ENCODE assay signal across 2 cellular contexts in the genomic region with DNA sequence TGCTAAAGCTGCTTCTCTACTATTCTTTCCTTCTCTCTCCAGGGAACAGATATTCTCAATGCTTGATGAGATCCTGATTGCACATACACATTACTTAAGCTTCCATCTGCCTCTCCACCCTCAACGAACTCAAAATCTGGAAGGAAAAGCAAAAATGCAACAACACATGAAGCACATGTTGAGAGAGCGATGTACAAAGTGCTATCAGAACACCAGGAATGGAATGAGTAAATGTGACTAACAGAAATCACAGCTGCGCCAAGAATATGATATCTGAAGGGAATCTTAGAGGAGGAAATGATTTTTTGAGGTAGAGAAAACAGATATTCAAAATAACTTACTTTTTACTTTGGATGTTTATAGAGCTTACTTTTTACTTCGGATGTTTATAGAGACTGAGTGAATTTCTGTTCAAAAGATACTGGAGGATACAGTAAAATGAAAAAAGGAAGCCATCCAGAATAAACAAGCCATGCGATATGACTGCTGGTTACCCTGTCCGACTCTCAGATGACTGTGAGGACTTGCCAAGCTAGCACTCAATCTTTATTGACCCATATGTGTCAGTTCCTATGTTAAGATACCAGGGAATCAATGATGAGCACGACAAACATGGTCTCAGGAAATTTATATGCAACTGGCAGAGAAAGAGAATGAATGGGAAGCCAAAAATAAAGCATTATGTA.
TF ChIP-seq lines count a peak whose summit lies in the region.

No MANE protein-coding gene starts in this region.

TF ChIP-seq in HepG2, 621 proteins besides CTCF, POLR2A, EP300 and RAD21:
- no peak for TF ChIP-seq RFX3 (CRISPR knock-in tag; IDR thresholded peaks at IDR 0.05)
- TF ChIP-seq ARNT2 (CRISPR knock-in tag; IDR thresholded peaks at IDR 0.05; ENCODE audit: low read depth): no peak
- TF ChIP-seq ZFP36L2 (CRISPR knock-in tag; IDR thresholded peaks at IDR 0.05): no peak
- TF ChIP-seq NR2F6 (IDR thresholded peaks at IDR 0.05): no peak
- TF ChIP-seq NR2F6 (CRISPR knock-in tag; IDR thresholded peaks at IDR 0.05): no peak
- no peak for TF ChIP-seq ZBTB21 (CRISPR knock-in tag; IDR thresholded peaks at IDR 0.05)
- no peak for TF ChIP-seq ADNP (CRISPR knock-in tag; IDR thresholded peaks at IDR 0.05)
- TF ChIP-seq RBAK (CRISPR knock-in tag; IDR thresholded peaks at IDR 0.05): no peak
- no peak for TF ChIP-seq FOSL1 (CRISPR knock-in tag; IDR thresholded peaks at IDR 0.05; ENCODE audit: borderline replicate concordance)
- TF ChIP-seq, protein P1, sequence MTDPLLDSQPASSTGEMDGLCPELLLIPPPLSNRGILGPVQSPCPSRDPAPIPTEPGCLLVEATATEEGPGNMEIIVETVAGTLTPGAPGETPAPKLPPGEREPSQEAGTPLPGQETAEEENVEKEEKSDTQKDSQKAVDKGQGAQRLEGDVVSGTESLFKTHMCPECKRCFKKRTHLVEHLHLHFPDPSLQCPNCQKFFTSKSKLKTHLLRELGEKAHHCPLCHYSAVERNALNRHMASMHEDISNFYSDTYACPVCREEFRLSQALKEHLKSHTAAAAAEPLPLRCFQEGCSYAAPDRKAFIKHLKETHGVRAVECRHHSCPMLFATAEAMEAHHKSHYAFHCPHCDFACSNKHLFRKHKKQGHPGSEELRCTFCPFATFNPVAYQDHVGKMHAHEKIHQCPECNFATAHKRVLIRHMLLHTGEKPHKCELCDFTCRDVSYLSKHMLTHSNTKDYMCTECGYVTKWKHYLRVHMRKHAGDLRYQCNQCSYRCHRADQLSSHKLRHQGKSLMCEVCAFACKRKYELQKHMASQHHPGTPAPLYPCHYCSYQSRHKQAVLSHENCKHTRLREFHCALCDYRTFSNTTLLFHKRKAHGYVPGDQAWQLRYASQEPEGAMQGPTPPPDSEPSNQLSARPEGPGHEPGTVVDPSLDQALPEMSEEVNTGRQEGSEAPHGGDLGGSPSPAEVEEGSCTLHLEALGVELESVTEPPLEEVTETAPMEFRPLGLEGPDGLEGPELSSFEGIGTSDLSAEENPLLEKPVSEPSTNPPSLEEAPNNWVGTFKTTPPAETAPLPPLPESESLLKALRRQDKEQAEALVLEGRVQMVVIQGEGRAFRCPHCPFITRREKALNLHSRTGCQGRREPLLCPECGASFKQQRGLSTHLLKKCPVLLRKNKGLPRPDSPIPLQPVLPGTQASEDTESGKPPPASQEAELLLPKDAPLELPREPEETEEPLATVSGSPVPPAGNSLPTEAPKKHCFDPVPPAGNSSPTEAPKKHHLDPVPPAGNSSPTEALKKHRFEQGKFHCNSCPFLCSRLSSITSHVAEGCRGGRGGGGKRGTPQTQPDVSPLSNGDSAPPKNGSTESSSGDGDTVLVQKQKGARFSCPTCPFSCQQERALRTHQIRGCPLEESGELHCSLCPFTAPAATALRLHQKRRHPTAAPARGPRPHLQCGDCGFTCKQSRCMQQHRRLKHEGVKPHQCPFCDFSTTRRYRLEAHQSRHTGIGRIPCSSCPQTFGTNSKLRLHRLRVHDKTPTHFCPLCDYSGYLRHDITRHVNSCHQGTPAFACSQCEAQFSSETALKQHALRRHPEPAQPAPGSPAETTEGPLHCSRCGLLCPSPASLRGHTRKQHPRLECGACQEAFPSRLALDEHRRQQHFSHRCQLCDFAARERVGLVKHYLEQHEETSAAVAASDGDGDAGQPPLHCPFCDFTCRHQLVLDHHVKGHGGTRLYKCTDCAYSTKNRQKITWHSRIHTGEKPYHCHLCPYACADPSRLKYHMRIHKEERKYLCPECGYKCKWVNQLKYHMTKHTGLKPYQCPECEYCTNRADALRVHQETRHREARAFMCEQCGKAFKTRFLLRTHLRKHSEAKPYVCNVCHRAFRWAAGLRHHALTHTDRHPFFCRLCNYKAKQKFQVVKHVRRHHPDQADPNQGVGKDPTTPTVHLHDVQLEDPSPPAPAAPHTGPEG (CRISPR knock-in tag; IDR thresholded peaks at IDR 0.05): no peak
- TF ChIP-seq, protein P2, sequence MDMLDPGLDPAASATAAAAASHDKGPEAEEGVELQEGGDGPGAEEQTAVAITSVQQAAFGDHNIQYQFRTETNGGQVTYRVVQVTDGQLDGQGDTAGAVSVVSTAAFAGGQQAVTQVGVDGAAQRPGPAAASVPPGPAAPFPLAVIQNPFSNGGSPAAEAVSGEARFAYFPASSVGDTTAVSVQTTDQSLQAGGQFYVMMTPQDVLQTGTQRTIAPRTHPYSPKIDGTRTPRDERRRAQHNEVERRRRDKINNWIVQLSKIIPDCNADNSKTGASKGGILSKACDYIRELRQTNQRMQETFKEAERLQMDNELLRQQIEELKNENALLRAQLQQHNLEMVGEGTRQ (IDR thresholded peaks at IDR 0.05; ENCODE audit: low read depth, low read length): no peak
- TF ChIP-seq, protein P2 (CRISPR knock-in tag; IDR thresholded peaks at IDR 0.05; ENCODE audit: borderline replicate concordance): no peak
- TF ChIP-seq HDAC1 (CRISPR knock-in tag; IDR thresholded peaks at IDR 0.05): no peak
- no peak for TF ChIP-seq HNRNPK (IDR thresholded peaks at IDR 0.05; ENCODE audit: low read depth, low read length, poor library complexity, severe bottlenecking)
- TF ChIP-seq, protein P3, sequence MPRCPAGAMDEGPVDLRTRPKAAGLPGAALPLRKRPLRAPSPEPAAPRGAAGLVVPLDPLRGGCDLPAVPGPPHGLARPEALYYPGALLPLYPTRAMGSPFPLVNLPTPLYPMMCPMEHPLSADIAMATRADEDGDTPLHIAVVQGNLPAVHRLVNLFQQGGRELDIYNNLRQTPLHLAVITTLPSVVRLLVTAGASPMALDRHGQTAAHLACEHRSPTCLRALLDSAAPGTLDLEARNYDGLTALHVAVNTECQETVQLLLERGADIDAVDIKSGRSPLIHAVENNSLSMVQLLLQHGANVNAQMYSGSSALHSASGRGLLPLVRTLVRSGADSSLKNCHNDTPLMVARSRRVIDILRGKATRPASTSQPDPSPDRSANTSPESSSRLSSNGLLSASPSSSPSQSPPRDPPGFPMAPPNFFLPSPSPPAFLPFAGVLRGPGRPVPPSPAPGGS (CRISPR knock-in tag; IDR thresholded peaks at IDR 0.05): no peak
- TF ChIP-seq ATF7 (IDR thresholded peaks at IDR 0.05): no peak
- no peak for TF ChIP-seq ATF7 (CRISPR knock-in tag; IDR thresholded peaks at IDR 0.05)
- TF ChIP-seq, protein P4, sequence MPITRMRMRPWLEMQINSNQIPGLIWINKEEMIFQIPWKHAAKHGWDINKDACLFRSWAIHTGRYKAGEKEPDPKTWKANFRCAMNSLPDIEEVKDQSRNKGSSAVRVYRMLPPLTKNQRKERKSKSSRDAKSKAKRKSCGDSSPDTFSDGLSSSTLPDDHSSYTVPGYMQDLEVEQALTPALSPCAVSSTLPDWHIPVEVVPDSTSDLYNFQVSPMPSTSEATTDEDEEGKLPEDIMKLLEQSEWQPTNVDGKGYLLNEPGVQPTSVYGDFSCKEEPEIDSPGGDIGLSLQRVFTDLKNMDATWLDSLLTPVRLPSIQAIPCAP (CRISPR knock-in tag; IDR thresholded peaks at IDR 0.05; ENCODE audit: low read depth): no peak
- TF ChIP-seq MXI1 (IDR thresholded peaks at IDR 0.05; ENCODE audit: borderline replicate concordance, low read depth, low read length): no peak
- no peak for TF ChIP-seq SOX5 (CRISPR knock-in tag; IDR thresholded peaks at IDR 0.05; ENCODE audit: borderline replicate concordance)
TF ChIP-seq in HepG2: peak in this region for 0.

TF ChIP-seq in endothelial cell of umbilical vein, 7 proteins besides CTCF, POLR2A, EP300 and RAD21:
- TF ChIP-seq POLR2AphosphoS5 (IDR thresholded peaks at IDR 0.05; ENCODE audit: insufficient read depth, low read depth, low read length): peak; percentile 20
- TF ChIP-seq EZH2 (IDR thresholded peaks at IDR 0.05; ENCODE audit: borderline replicate concordance, low read depth, low read length, severe bottlenecking): no peak
- TF ChIP-seq GATA2 (IDR thresholded peaks at IDR 0.05; ENCODE audit: insufficient read depth, insufficient read length, low read depth, low read length): peak; percentile 78
- no peak for TF ChIP-seq JUN (IDR thresholded peaks at IDR 0.05; ENCODE audit: borderline replicate concordance, insufficient read depth, insufficient read length, low read depth)
- TF ChIP-seq MYC (IDR thresholded peaks at IDR 0.05; ENCODE audit: low read depth, low read length): no peak
- TF ChIP-seq, protein P5, sequence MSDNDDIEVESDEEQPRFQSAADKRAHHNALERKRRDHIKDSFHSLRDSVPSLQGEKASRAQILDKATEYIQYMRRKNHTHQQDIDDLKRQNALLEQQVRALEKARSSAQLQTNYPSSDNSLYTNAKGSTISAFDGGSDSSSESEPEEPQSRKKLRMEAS (IDR thresholded peaks at IDR 0.05; ENCODE audit: insufficient read depth, insufficient read length): no peak
- TF ChIP-seq FOS (IDR thresholded peaks at IDR 0.05; ENCODE audit: borderline replicate concordance, insufficient read depth, low read length): peak; percentile 36
